Comparison of ENCODE assay signal across 19 cellular contexts in genomic region chr2:33024758-33025157, GRCh38.
DNase-seq lines count a peak whose midpoint lies in the region; ATAC-seq, FAIRE-seq and TF ChIP-seq lines count a peak whose summit lies in the region.
"Had no signal": no experiment of that assay in that cellular context is flagged by ENCODE, and none has a peak within 500 bp of the region (broad histone marks: within the 10 kb centered on the region; RNA-seq: fewer than 3 reads in every experiment).

No MANE protein-coding gene starts in this region.

- H3K27ac ChIP-seq in A549: peak overlapping the region; percentile 58 to 69; a peak in 5 of 6 replicates
- peak overlapping the region; percentile 2; the same call in 1 of the 2 replicates for H3K27ac ChIP-seq in IMR-90 (ENCODE audit: insufficient read depth, low read length)
- H3K27ac ChIP-seq in endothelial cell of umbilical vein (ENCODE audit: insufficient read depth, low read depth, low read length): peak overlapping the region; percentile 88
- H3K27ac ChIP-seq in trophoblast cell (ENCODE audit: low read depth, low read length): no peak overlapping the region
- H3K27ac ChIP-seq: BLaER1 treated with 17β-estradiol and CSF1 and Interleukin-3, amounts not matched to agents 10 nM and 100 nM; HL-60 had no signal

- TF ChIP-seq RAD21 in A549 (conservative IDR thresholded peaks at IDR 0.05 in 1 of 2, IDR thresholded peaks at IDR 0.05 in 1 of 2): no peak
- no peak for TF ChIP-seq RAD21 in IMR-90 (IDR thresholded peaks at IDR 0.05; ENCODE audit: low read length)

- CTCF ChIA-PET in A549 (lab: Yijun Ruan, JAX): interaction anchor here (3.6 kb wide), 1 partner anchor 8 kb away, joined by 24 read pairs; no protein-coding TSS in a partner anchor
- CTCF ChIA-PET in IMR-90 (lab: Yijun Ruan, JAX): interaction anchor here (1.4 kb wide), 1 partner anchor 9 kb away, joined by 3 read pairs; no protein-coding TSS in a partner anchor
- CTCF ChIA-PET in endothelial cell of umbilical vein (lab: Charles Lee): no interaction called here

- H3K27me3 ChIP-seq in IMR-90 (ENCODE audit: control insufficient read depth, insufficient read depth, low read length): no peaks in the 10 kb centered on the region
- H3K27me3 ChIP-seq in endothelial cell of umbilical vein (ENCODE audit: control insufficient read depth in 2 of 2, insufficient read depth in 2 of 2, low read length in 2 of 2): no peaks in the 10 kb centered on the region
- H3K27me3 ChIP-seq in trophoblast cell (ENCODE audit: insufficient read depth, low read length): no peaks in the 10 kb centered on the region
- H3K27me3 ChIP-seq: BLaER1 treated with 17β-estradiol and CSF1 and Interleukin-3, amounts not matched to agents 10 nM and 100 nM had no signal

- no peak for ATAC-seq in A549
- no peak for ATAC-seq in IMR-90 (ENCODE audit: low read depth)
- no peak for ATAC-seq in HG02571 (IDR thresholded peaks at IDR 0.05; ENCODE audit: unreplicated experiment)
- ATAC-seq: CD8-positive, alpha-beta T cell; GM12878; HCT116 had no signal

- peak overlapping the region; percentile 84 for H3K14ac ChIP-seq in IMR-90 (replicated peaks; ENCODE audit: low read depth, low read length)
- no peak overlapping the region for H3K14ac ChIP-seq in trophoblast cell (ENCODE audit: low read length)

- H3K79me2 ChIP-seq in endothelial cell of umbilical vein (ENCODE audit: control insufficient read depth, insufficient read depth, low read length) (peaks cover 2% of the 10 kb centered on the region), trophoblast cell (ENCODE audit: control insufficient read depth, insufficient read depth, low read length, poor library complexity) (no peaks in the 10 kb centered on the region)

- H2BK15ac ChIP-seq in IMR-90 (ENCODE audit: low read depth, low read length): peak overlapping the region; percentile 89

- H2BK120ac ChIP-seq in IMR-90 (ENCODE audit: low read depth, low read length): peak overlapping the region; percentile 84
- H2BK120ac ChIP-seq in trophoblast cell (ENCODE audit: insufficient read depth, low read length, poor library complexity): no peak overlapping the region

- no peak overlapping the region for H3K9ac ChIP-seq in IMR-90 (ENCODE audit: low read depth, low read length)
- H3K9ac ChIP-seq in endothelial cell of umbilical vein (replicated peaks; ENCODE audit: extremely low read depth, insufficient read depth, low read length): no peak overlapping the region
- H3K9ac ChIP-seq in trophoblast cell (ENCODE audit: low read length): no peak overlapping the region
- H3K9ac ChIP-seq: BLaER1 treated with 17β-estradiol and CSF1 and Interleukin-3, amounts not matched to agents 10 nM and 100 nM had no signal

- in situ Hi-C loops in IMR-90 (cut with MboI; ENCODE audit: low sequenced_read_pairs): loop anchor here (25.0 kb wide), 1 partner anchor 238 kb away; no protein-coding TSS in a partner anchor

- TF ChIP-seq CTCF in A549 (IDR thresholded peaks at IDR 0.05): no peak
- no peak for TF ChIP-seq CTCF in IMR-90 (conservative IDR thresholded peaks at IDR 0.05; ENCODE audit: low read depth, low read length)
- TF ChIP-seq CTCF in endothelial cell of umbilical vein (IDR thresholded peaks at IDR 0.05; ENCODE audit: extremely low read depth in 1 of 2, insufficient read depth in 1 of 2, low read depth in 1 of 2, low read length in 2 of 2): no peak

- 81% methylated on average over 2 of the region's 2 CpGs for WGBS in A549 (ENCODE audit: missing lambda C conversion rate)
- no CpG with 5 or more reads among the region's 2 CpGs for WGBS in IMR-90 (ENCODE audit: extremely low coverage in 2 of 2, insufficient read length in 1 of 2), 2 experiments
- no CpG with 5 or more reads among the region's 2 CpGs for WGBS in trophoblast cell (ENCODE audit: extremely low coverage, insufficient coverage, insufficient read length)

- H2AFZ ChIP-seq in IMR-90 (replicated peaks; ENCODE audit: low read length, poor library complexity) (no peak overlapping the region), endothelial cell of umbilical vein (ENCODE audit: low read depth, low read length) (no peak overlapping the region), trophoblast cell (ENCODE audit: insufficient read depth, low read length, poor library complexity) (no peak overlapping the region)

- TF ChIP-seq EP300 in A549 (IDR thresholded peaks at IDR 0.05): no peak

- peak overlapping the region; percentile 66 to 86 for H4K8ac ChIP-seq in IMR-90 (ENCODE audit: low read depth in 2 of 2, low read length in 2 of 2)
- no peak overlapping the region for H4K8ac ChIP-seq in trophoblast cell (ENCODE audit: low read depth, low read length)

- no peak overlapping the region for H3K4me3 ChIP-seq in A549
- no peak overlapping the region for H3K4me3 ChIP-seq in IMR-90 (ENCODE audit: insufficient read depth, low read depth, low read length)
- H3K4me3 ChIP-seq in endothelial cell of umbilical vein (replicated peaks in 1 of 3; ENCODE audit: insufficient read depth in 1 of 3, low read depth in 1 of 3, low read length in 3 of 3): no peak overlapping the region
- no peak overlapping the region for H3K4me3 ChIP-seq in trophoblast cell (ENCODE audit: low read depth, low read length)
- H3K4me3 ChIP-seq: BLaER1 treated with 17β-estradiol and CSF1 and Interleukin-3, amounts not matched to agents 10 nM and 100 nM; GM12878 had no signal

- H3K36me3 ChIP-seq in IMR-90 (ENCODE audit: control insufficient read depth, insufficient read depth, low read length): peaks cover 3% of the 10 kb centered on the region; the same call in 1 of the 2 replicates
- peaks cover 0 to 3% of the 10 kb centered on the region in 2 experiments for H3K36me3 ChIP-seq in endothelial cell of umbilical vein (ENCODE audit: control insufficient read depth in 2 of 2, extremely low read depth in 1 of 2, insufficient read depth in 2 of 2, low read length in 2 of 2)
- H3K36me3 ChIP-seq in trophoblast cell (ENCODE audit: control insufficient read depth in 1 of 2, insufficient read depth in 2 of 2, low read length in 2 of 2): no peaks in the 10 kb centered on the region
- H3K36me3 ChIP-seq: BLaER1 treated with 17β-estradiol and CSF1 and Interleukin-3, amounts not matched to agents 10 nM and 100 nM had no signal

- no peak overlapping the region for H4K12ac ChIP-seq in trophoblast cell (ENCODE audit: low read depth, low read length)

- dilution Hi-C loops in IMR-90 (cut with HindIII; ENCODE audit: low sequenced_read_pairs, unreplicated experiment) (no loop called here), endothelial cell of umbilical vein (cut with MboI; ENCODE audit: extremely low pct_ligation_motif_present, low sequenced_read_pairs) (no loop called here)

- H3K18ac ChIP-seq in IMR-90 (ENCODE audit: low read depth, low read length) (peak overlapping the region; percentile 96; the same call in 1 of the 2 replicates), trophoblast cell (ENCODE audit: low read length) (no peak overlapping the region)

- H3K9me3 ChIP-seq in A549 (peaks cover 5% of the 10 kb centered on the region; the same call in 1 of the 3 replicates), IMR-90 (ENCODE audit: control insufficient read depth, insufficient read depth, low read length) (0 out of 2 replicates have a peak, but pooled peaks cover 3% of the 10 kb centered on the region), endothelial cell of umbilical vein (replicated peaks; ENCODE audit: control insufficient read depth, insufficient read depth, low read length) (no peaks in the 10 kb centered on the region), trophoblast cell (ENCODE audit: insufficient read depth, low read depth, low read length) (peaks cover 4% of the 10 kb centered on the region)

- POLR2A ChIA-PET in A549 (lab: Yijun Ruan, JAX): no interaction called here
- POLR2A ChIA-PET in IMR-90 (lab: Charles Lee; ENCODE audit: unreplicated experiment): no interaction called here
- POLR2A ChIA-PET in endothelial cell of umbilical vein (lab: Charles Lee): no interaction called here

- peak overlapping the region; percentile 38 for H2AK9ac ChIP-seq in IMR-90 (replicated peaks; ENCODE audit: low read depth, low read length, poor library complexity)

- H2BK12ac ChIP-seq in trophoblast cell (ENCODE audit: low read length): no peak overlapping the region

- H2AK5ac ChIP-seq in IMR-90 (ENCODE audit: low read depth, low read length) (peak overlapping the region; percentile 94), trophoblast cell (ENCODE audit: low read length) (no peak overlapping the region)

- H2BK5ac ChIP-seq in IMR-90 (ENCODE audit: low read depth, low read length, poor library complexity, severe bottlenecking) (peak overlapping the region; percentile 91), trophoblast cell (ENCODE audit: low read depth, low read length, poor library complexity) (no peak overlapping the region)

- peaks cover 43% of the 10 kb centered on the region for H3K4me1 ChIP-seq in A549
- peaks cover 12% of the 10 kb centered on the region for H3K4me1 ChIP-seq in IMR-90 (ENCODE audit: control insufficient read depth, insufficient read depth, low read length)
- H3K4me1 ChIP-seq in endothelial cell of umbilical vein (ENCODE audit: control insufficient read depth, extremely low read depth, insufficient read depth, low read length): peaks cover 45% of the 10 kb centered on the region
- H3K4me1 ChIP-seq in trophoblast cell (ENCODE audit: control insufficient read depth in 1 of 2, insufficient read depth in 2 of 2, low read length in 2 of 2): no peaks in the 10 kb centered on the region
- H3K4me1 ChIP-seq: BLaER1 treated with 17β-estradiol and CSF1 and Interleukin-3, amounts not matched to agents 10 nM and 100 nM had no signal

- H3K4ac ChIP-seq in IMR-90 (ENCODE audit: low read depth, low read length): peak overlapping the region; percentile 89
- no peak overlapping the region for H3K4ac ChIP-seq in trophoblast cell (ENCODE audit: low read depth, low read length)

- peak overlapping the region; percentile 66 for H4K91ac ChIP-seq in IMR-90 (ENCODE audit: insufficient read depth, low read depth, low read length)
- no peak overlapping the region for H4K91ac ChIP-seq in trophoblast cell (ENCODE audit: low read depth, low read length)

- H3K79me1 ChIP-seq in IMR-90 (ENCODE audit: low read depth in 1 of 2, low read length in 2 of 2) (peaks cover 12 to 34% of the 10 kb centered on the region in 2 experiments), trophoblast cell (ENCODE audit: low read length) (no peaks in the 10 kb centered on the region)

- DNase-seq in A549 (ENCODE audit: low read depth in 1 of 2, low spot score in 1 of 2) (no peak), IMR-90 (no peak), endothelial cell of umbilical vein (ENCODE audit: low read depth, low spot score) (no peak), trophoblast cell (no peak), NCI-H69 (lab: John Stamatoyannopoulos, UW) (no peak)
- DNase-seq in effector CD8-positive, alpha-beta T cell (lab: John Stamatoyannopoulos, UW): no peak
- DNase-seq: 8988T; CD8-positive, alpha-beta T cell; DMS 273 treated with DMSO at 0.1 percent for 48 hours; DMS53; DND-41; EL; GOT3; H7 had no signal

- FAIRE-seq in A549 (lab: Jason Lieb, UNC) (no peak), endothelial cell of umbilical vein (lab: Jason Lieb, UNC) (no peak)
- FAIRE-seq: GM12878 had no signal

- H3K4me2 ChIP-seq in A549 (no peak overlapping the region), IMR-90 (ENCODE audit: low read depth, low read length) (no peak overlapping the region), endothelial cell of umbilical vein (ENCODE audit: insufficient read depth, low read length) (no peak overlapping the region), trophoblast cell (ENCODE audit: low read length) (no peak overlapping the region)
- H3K4me2 ChIP-seq: BLaER1 treated with 17β-estradiol and CSF1 and Interleukin-3, amounts not matched to agents 10 nM and 100 nM had no signal

- H3K56ac ChIP-seq in IMR-90 (ENCODE audit: extremely low read depth, insufficient read depth, low read length): no peak overlapping the region

- peak overlapping the region; percentile 91 for H3K23ac ChIP-seq in IMR-90 (ENCODE audit: low read depth, low read length)
- H3K23ac ChIP-seq in trophoblast cell (ENCODE audit: low read length): peak overlapping the region; percentile 3

- H4K20me1 ChIP-seq in IMR-90 (ENCODE audit: insufficient read depth, low read length) (no peaks in the 10 kb centered on the region), endothelial cell of umbilical vein (replicated peaks; ENCODE audit: control insufficient read depth, extremely low read depth, insufficient read depth, low read length) (no peaks in the 10 kb centered on the region)
- H4K20me1 ChIP-seq: BLaER1 treated with 17β-estradiol and CSF1 and Interleukin-3, amounts not matched to agents 10 nM and 100 nM had no signal

- peak overlapping the region; percentile 14; the same call in 1 of the 2 replicates for H4K5ac ChIP-seq in IMR-90 (ENCODE audit: low read depth, low read length)

- no TSS peak for BruUV-seq in IMR-90 (replicated peaks; lab: Mats Ljungman, UMichigan)
- BruUV-seq in endothelial cell of umbilical vein (replicated peaks; lab: Mats Ljungman, UMichigan): no TSS peak

- peak overlapping the region; percentile 83 for H2BK20ac ChIP-seq in IMR-90 (ENCODE audit: low read depth, low read length)

- intact Hi-C loops in IMR-90 (cut with micrococcal nuclease) (loop anchor here (5.0 kb wide), 2 partner anchors 77 to 108 kb away; partner anchors contain the start of gene LTBP1), endothelial cell of umbilical vein (cut with micrococcal nuclease) (loop anchor here (5.0 to 10.0 kb wide), 7 partner anchors 57 to 560 kb away; no protein-coding TSS in a partner anchor)

- TF ChIP-seq POLR2A in A549 (IDR thresholded peaks at IDR 0.05; ENCODE audit: low read length) (no peak), IMR-90 (IDR thresholded peaks at IDR 0.05; ENCODE audit: low read depth, low read length) (no peak), endothelial cell of umbilical vein (IDR thresholded peaks at IDR 0.05; ENCODE audit: low read depth, low read length) (no peak)

- peaks cover 14% of the 10 kb centered on the region for H3K9me1 ChIP-seq in IMR-90 (ENCODE audit: insufficient read depth, low read length)
- no peaks in the 10 kb centered on the region for H3K9me1 ChIP-seq in endothelial cell of umbilical vein (replicated peaks; ENCODE audit: control insufficient read depth, extremely low read depth, insufficient read depth, low read length)
